In genomic region chr1:150629115-150629928, GRCh38 we compare ENCODE assay signal across 8 cellular contexts. TPM values are rescaled to one million over a fixed set of nuclear protein-coding genes. Genes with fewer than 3 reads are reported as not detected.
DNase-seq lines count a peak whose midpoint lies in the region; ATAC-seq and TF ChIP-seq lines count a peak whose summit lies in the region.

TSS of gene ENSA (minus strand) at chr1:150629612. CDS start at chr1:150629470, 142 bp downstream.

- peaks cover 37% of the 10 kb centered on the region for H3K79me2 ChIP-seq in OCI-LY7 (ENCODE audit: insufficient read depth, low read depth, low read length)

- H4K5ac ChIP-seq in IMR-90 (ENCODE audit: low read depth, low read length), result peak within 1 kb of the TSS; percentile 90; the same call in 1 of the 2 replicates

- H3K18ac ChIP-seq in IMR-90 (ENCODE audit: low read depth, low read length), result no peak within 1 kb of the TSS; the same call in 1 of the 2 replicates

- no peak for TF ChIP-seq RAD21 in IMR-90 (IDR thresholded peaks at IDR 0.05; ENCODE audit: low read length)

- H3K79me1 ChIP-seq in IMR-90 (ENCODE audit: low read depth in 1 of 2, low read length in 2 of 2), result peaks cover 21 to 39% of the 10 kb centered on the region in 2 experiments

- H3K4me2 ChIP-seq in IMR-90 (ENCODE audit: low read depth, low read length), result peak within 1 kb of the TSS; percentile 95
- peak within 1 kb of the TSS; percentile 93 for H3K4me2 ChIP-seq in OCI-LY7 (ENCODE audit: low read length)

- peak within 1 kb of the TSS; percentile 91 for H3K14ac ChIP-seq in IMR-90 (replicated peaks; ENCODE audit: low read depth, low read length)

- H2AK5ac ChIP-seq in IMR-90 (ENCODE audit: low read depth, low read length), result peak within 1 kb of the TSS; percentile 77

- H3K27me3 ChIP-seq in IMR-90 (ENCODE audit: control insufficient read depth, insufficient read depth, low read length), result no peaks in the 10 kb centered on the region

- no peaks in the 10 kb centered on the region for H3K9me3 ChIP-seq in IMR-90 (ENCODE audit: control insufficient read depth, insufficient read depth, low read length)
- H3K9me3 ChIP-seq in OCI-LY7 (ENCODE audit: low read length), result no peaks in the 10 kb centered on the region

- peak within 1 kb of the TSS; percentile 89 for H3K4ac ChIP-seq in IMR-90 (ENCODE audit: low read depth, low read length)

- peak within 1 kb of the TSS; percentile 54 for H3K4me3 ChIP-seq in IMR-90 (ENCODE audit: insufficient read depth, low read depth, low read length)
- H3K4me3 ChIP-seq in OCI-LY7 (ENCODE audit: low read depth, low read length, poor library complexity, severe bottlenecking), result peak within 1 kb of the TSS; percentile 89

- peak within 1 kb of the TSS; percentile 22 to 97; a peak in 3 of 4 replicates for H4K8ac ChIP-seq in IMR-90 (ENCODE audit: low read depth in 2 of 2, low read length in 2 of 2)

- peak within 1 kb of the TSS; percentile 84 for H3K9ac ChIP-seq in IMR-90 (ENCODE audit: low read depth, low read length)

- H3K4me1 ChIP-seq in IMR-90 (ENCODE audit: control insufficient read depth, insufficient read depth, low read length) (no peaks in the 10 kb centered on the region; the same call in 1 of the 2 replicates), OCI-LY7 (ENCODE audit: insufficient read depth, low read length, poor library complexity, severe bottlenecking) (peaks cover 28% of the 10 kb centered on the region)

- no peaks in the 10 kb centered on the region for H3K9me2 ChIP-seq in OCI-LY7 (ENCODE audit: insufficient read depth, low read length)

- peak within 1 kb of the TSS; percentile 24; the same call in 1 of the 2 replicates for H2BK120ac ChIP-seq in IMR-90 (ENCODE audit: low read depth, low read length)

- H4K20me1 ChIP-seq in IMR-90 (ENCODE audit: insufficient read depth, low read length) (no peaks in the 10 kb centered on the region; the same call in 1 of the 2 replicates), OCI-LY7 (ENCODE audit: insufficient read depth, low read length) (0 out of 2 replicates have a peak, but pooled peaks cover 8% of the 10 kb centered on the region)

- dilution Hi-C loops in IMR-90 (cut with HindIII; ENCODE audit: low sequenced_read_pairs, unreplicated experiment), result no loop called here

- POLR2A ChIA-PET in IMR-90 (lab: Charles Lee; ENCODE audit: unreplicated experiment) (interaction anchor here (0.6 to 1.1 kb wide), 3 partner anchors 9 to 51 kb away, joined by 3 read pairs; partner anchors contain the start of gene MCL1), OCI-LY7 (lab: Charles Lee) (interaction anchor here (0.6 to 2.7 kb wide), 10 partner anchors 10 to 364 kb away, joined by 3 to 8 read pairs (median 4); no protein-coding TSS in a partner anchor)

- peak within 1 kb of the TSS; percentile 89 for H2AK9ac ChIP-seq in IMR-90 (replicated peaks; ENCODE audit: low read depth, low read length, poor library complexity)

- H2BK15ac ChIP-seq in IMR-90 (ENCODE audit: low read depth, low read length), result no peak within 1 kb of the TSS

- TF ChIP-seq CTCF in IMR-90 (conservative IDR thresholded peaks at IDR 0.05; ENCODE audit: low read depth, low read length) (no peak), OCI-LY7 (conservative IDR thresholded peaks at IDR 0.05; ENCODE audit: low read length) (no peak)

- WGBS in IMR-90 (ENCODE audit: extremely low coverage in 2 of 2, insufficient read length in 1 of 2), 2 experiments, result 0% methylated on average over 19 of the region's 49 CpGs; no CpG with 5 or more reads in 1 of the 2 experiments

- H2AFZ ChIP-seq in IMR-90 (replicated peaks; ENCODE audit: low read length, poor library complexity) (peak within 1 kb of the TSS; percentile 85), OCI-LY7 (ENCODE audit: low read length) (peak within 1 kb of the TSS; percentile 67)

- H3K36me3 ChIP-seq in IMR-90 (ENCODE audit: control insufficient read depth, insufficient read depth, low read length) (peaks cover 6% of the 10 kb centered on the region), OCI-LY7 (ENCODE audit: insufficient read depth, low read length) (peaks cover 39% of the 10 kb centered on the region)

- peak; percentile 83 for TF ChIP-seq POLR2A in IMR-90 (IDR thresholded peaks at IDR 0.05; ENCODE audit: low read depth, low read length)

- CTCF ChIA-PET in IMR-90 (lab: Yijun Ruan, JAX), result interaction anchor here (1.0 to 1.6 kb wide), 4 partner anchors 10 to 371 kb away, joined by 3 to 7 read pairs (median 4); no protein-coding TSS in a partner anchor
- CTCF ChIA-PET in OCI-LY7 (lab: Charles Lee; ENCODE audit: unreplicated experiment), result interaction anchor here (0.5 to 1.5 kb wide), 7 partner anchors 9 to 344 kb away, joined by 3 to 6 read pairs (median 3); no protein-coding TSS in a partner anchor

- H2BK5ac ChIP-seq in IMR-90 (ENCODE audit: low read depth, low read length, poor library complexity, severe bottlenecking), result peak within 1 kb of the TSS; percentile 73

- H3K23ac ChIP-seq in IMR-90 (ENCODE audit: low read depth, low read length), result peak within 1 kb of the TSS; percentile 94; the same call in 1 of the 2 replicates

- BruUV-seq in IMR-90 (replicated peaks; lab: Mats Ljungman, UMichigan) (no TSS peak), OCI-LY7 (replicated peaks; lab: Mats Ljungman, UMichigan) (no TSS peak)

- intact Hi-C loops in IMR-90 (cut with micrococcal nuclease), result loop anchor here (2.0 kb wide), 1 partner anchor 183 kb away; no protein-coding TSS in a partner anchor
- intact Hi-C loops in OCI-LY7 (cut with micrococcal nuclease; ENCODE audit: unreplicated experiment), result loop anchor here (5.0 to 10.0 kb wide), 3 partner anchors 145 to 348 kb away; partner anchors contain the start of genes SETDB1 and TARS2

- H2BK20ac ChIP-seq in IMR-90 (ENCODE audit: low read depth, low read length), result no peak within 1 kb of the TSS

- H3K56ac ChIP-seq in IMR-90 (ENCODE audit: extremely low read depth, insufficient read depth, low read length), result peak within 1 kb of the TSS; percentile 84

- peak; percentile 92 for ATAC-seq in GM21529 (IDR thresholded peaks at IDR 0.05; ENCODE audit: unreplicated experiment)
- peak; percentile 96 for ATAC-seq in IMR-90 (ENCODE audit: low read depth)

- H4K91ac ChIP-seq in IMR-90 (ENCODE audit: insufficient read depth, low read depth, low read length), result peak within 1 kb of the TSS; percentile 41

- in situ Hi-C loops in IMR-90 (cut with MboI; ENCODE audit: low sequenced_read_pairs), result no loop called here

- DNase-seq in DMS114 treated with DMSO at 0.1 percent for 48 hours (lab: John Stamatoyannopoulos, UW; ENCODE audit: unreplicated experiment) (peak; percentile 100), IMR-90 (peak; percentile 100), OCI-LY7 (ENCODE audit: low spot score) (peak; percentile 100), activated T-cell treated with anti-CD3 and anti-CD28 coated beads for 1 hour (ENCODE audit: low read depth) (peak; percentile 85), epidermal melanocyte (ENCODE audit: insufficient read length, low spot score) (peak; percentile 91), midbrain (lab: John Stamatoyannopoulos, UW) (peak; percentile 98)
- DNase-seq in stimulated activated CD8-positive, alpha-beta memory T cell treated with anti-CD3 and anti-CD28 coated beads, Interleukin-2, amount 100 ng/mL, for 1 hour (ENCODE audit: low read depth in 2 of 2), result peak; percentile 86 to 89

- peaks cover 3% of the 10 kb centered on the region for H3K9me1 ChIP-seq in IMR-90 (ENCODE audit: insufficient read depth, low read length)

- H3K27ac ChIP-seq in IMR-90 (ENCODE audit: insufficient read depth, low read length) (peak within 1 kb of the TSS; percentile 70), OCI-LY7 (ENCODE audit: low read depth, low read length, poor library complexity, severe bottlenecking) (peak within 1 kb of the TSS; percentile 79)

TF ChIP-seq in IMR-90, 13 proteins besides CTCF, POLR2A, EP300 and RAD21:
- no peak for TF ChIP-seq CHD1 (IDR thresholded peaks at IDR 0.05; ENCODE audit: low read depth, low read length)
- TF ChIP-seq ELK1 (IDR thresholded peaks at IDR 0.05; ENCODE audit: borderline replicate concordance, low read depth, low read length), result no peak
- TF ChIP-seq RCOR1 (IDR thresholded peaks at IDR 0.05; ENCODE audit: insufficient replicate concordance, low read length), result no peak
- peak; percentile 19; the same call in 1 of the 2 replicates for TF ChIP-seq BHLHE40 (IDR thresholded peaks at IDR 0.05; ENCODE audit: low read depth, low read length)
- peak; percentile 61 for TF ChIP-seq RFX5 (IDR thresholded peaks at IDR 0.05; ENCODE audit: low read depth, low read length)
- TF ChIP-seq MAFK (IDR thresholded peaks at IDR 0.05; ENCODE audit: low read depth, low read length), result no peak
- TF ChIP-seq SMC3 (IDR thresholded peaks at IDR 0.05; ENCODE audit: low read depth, low read length), result no peak
- TF ChIP-seq FOS (IDR thresholded peaks at IDR 0.05; ENCODE audit: low read depth, low read length), result peak; percentile 78
- peak; percentile 48; the same call in 1 of the 2 replicates for TF ChIP-seq USF2 (IDR thresholded peaks at IDR 0.05; ENCODE audit: low read depth, low read length)
- peak; percentile 85 for TF ChIP-seq CEBPB (IDR thresholded peaks at IDR 0.05; ENCODE audit: low read depth, low read length)
- TF ChIP-seq MXI1 (IDR thresholded peaks at IDR 0.05; ENCODE audit: borderline replicate concordance, low read depth, low read length), result no peak
- no peak for TF ChIP-seq NFE2L2 (IDR thresholded peaks at IDR 0.05; ENCODE audit: low read depth, low read length)
- peak; percentile 50; the same call in 1 of the 2 replicates for TF ChIP-seq MAZ (IDR thresholded peaks at IDR 0.05; ENCODE audit: borderline replicate concordance, low read depth, low read length)

RNA-seq across cellular contexts. Expression of gene ENSA, which starts in this region (rescaled TPM):
- total RNA-seq in IMR-90 (2012; rRNA removed) (53.2 and 62.8 TPM in 2 replicates), OCI-LY7 (2022) (164 and 166 TPM in 2 replicates)
- 89.4 and 96.5 TPM in 2 replicates for polyA plus RNA-seq in IMR-90 (2012; rRNA removed)
- polyA plus RNA-seq in IMR-90 (2012; cell fraction: cytosol; rRNA removed), result 15.3 and 27.8 TPM in 2 replicates
- polyA plus RNA-seq in IMR-90 (2012; cell fraction: nucleus; rRNA removed; ENCODE audit: low replicate concordance), result 6.4 and 30.3 TPM in 2 replicates
- 97.1 and 116 TPM in 2 replicates for total RNA-seq in OCI-LY7 (2014; rRNA removed; shearing (Covaris generic))

Comparison
In these comparisons a context has a peak if more than half of its experiments do, and no peak if none do; other contexts are left out.
1. Peak in every context shown above with its lines: DNase-seq, ATAC-seq, H3K4me3 ChIP-seq and H3K27ac ChIP-seq.